11 cellular contexts compared by ENCODE assay signal in the genomic region with DNA sequence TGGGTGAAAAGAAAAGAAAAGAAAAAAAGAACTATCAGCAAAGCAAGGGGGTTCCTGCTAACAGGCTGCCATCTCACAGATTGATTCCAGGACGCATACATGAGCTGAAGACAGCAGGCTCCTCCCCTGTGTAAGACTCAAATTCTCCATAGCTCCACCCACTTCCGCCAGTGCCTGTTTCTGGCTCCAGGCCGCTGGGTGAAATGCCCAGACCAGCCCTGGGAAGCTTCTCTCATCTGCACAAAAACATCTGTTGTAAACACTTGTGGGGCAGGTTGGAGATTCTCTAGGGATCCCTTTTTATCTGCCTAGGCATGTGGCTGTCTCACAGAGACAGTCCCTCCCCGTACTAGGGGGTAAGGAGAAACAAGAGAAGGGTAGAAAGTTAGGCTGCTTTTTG.
DNase-seq lines count a peak whose midpoint lies in the region; ATAC-seq and TF ChIP-seq lines count a peak whose summit lies in the region.
"Had no signal": no experiment of that assay in that cellular context is flagged by ENCODE, and none has a peak within 500 bp of the region (broad histone marks: within the 10 kb centered on the region; RNA-seq: fewer than 3 reads in every experiment).

No MANE protein-coding gene starts in this region.

- H3K9ac ChIP-seq in smooth muscle cell (ENCODE audit: low read depth): no peak overlapping the region

- DNase-seq in NCI-H82 (lab: John Stamatoyannopoulos, UW): peak; percentile 49
- DNase-seq in NCI-H82 treated with DMSO at 0.1 percent for 48 hours (lab: John Stamatoyannopoulos, UW; ENCODE audit: unreplicated experiment): no peak
- peak; percentile 37 for DNase-seq in RPMI8226
- DNase-seq in foreskin keratinocyte: peak in 1 of 2 donors; percentile 9
- DNase-seq in smooth muscle cell (lab: John Stamatoyannopoulos, UW; ENCODE audit: unreplicated experiment): no peak
- DNase-seq in AML-193 (lab: John Stamatoyannopoulos, UW): no peak
- no peak for DNase-seq in DMS79 treated with DMSO at 0.1 percent for 48 hours (lab: John Stamatoyannopoulos, UW)
- DNase-seq: NCI-H1048, PC-9, retina had no signal

- ATAC-seq in foreskin keratinocyte: peak; percentile 66
- ATAC-seq in HG02610 (IDR thresholded peaks at IDR 0.05; ENCODE audit: unreplicated experiment): no peak

- H3K27ac ChIP-seq in foreskin keratinocyte (no peak overlapping the region), smooth muscle cell (ENCODE audit: low read depth) (no peak overlapping the region)
- H3K27ac ChIP-seq: PC-9 had no signal

- no peaks in the 10 kb centered on the region for H3K36me3 ChIP-seq in smooth muscle cell (ENCODE audit: low read depth)

- no peaks in the 10 kb centered on the region for H3K27me3 ChIP-seq in foreskin keratinocyte
- no peaks in the 10 kb centered on the region for H3K27me3 ChIP-seq in smooth muscle cell (ENCODE audit: low read depth)

- H3K4me1 ChIP-seq in foreskin keratinocyte: no peaks in the 10 kb centered on the region
- peaks cover 18% of the 10 kb centered on the region for H3K4me1 ChIP-seq in smooth muscle cell (ENCODE audit: low read depth)

- H3K4me3 ChIP-seq in smooth muscle cell: no peak overlapping the region
- H3K4me3 ChIP-seq: PC-9 had no signal

- H3K79me2 ChIP-seq in smooth muscle cell (ENCODE audit: low read depth): no peaks in the 10 kb centered on the region

- no peak for TF ChIP-seq CTCF in foreskin keratinocyte (conservative IDR thresholded peaks at IDR 0.05)
- TF ChIP-seq CTCF in smooth muscle cell (IDR thresholded peaks at IDR 0.05; ENCODE audit: borderline replicate concordance, insufficient read depth, poor library complexity, severe bottlenecking): no peak

- H3K4me2 ChIP-seq in smooth muscle cell: peak overlapping the region; percentile 1
- H3K4me2 ChIP-seq: PC-9 had no signal

- no peaks in the 10 kb centered on the region for H3K9me3 ChIP-seq in smooth muscle cell (replicated peaks; ENCODE audit: low read depth)

- peak overlapping the region; percentile 91 for H2AFZ ChIP-seq in smooth muscle cell (ENCODE audit: low read depth)
- H2AFZ ChIP-seq: PC-9 had no signal

- H4K20me1 ChIP-seq in smooth muscle cell (ENCODE audit: low read depth): no peaks in the 10 kb centered on the region

- no peaks in the 10 kb centered on the region for H3F3A ChIP-seq in smooth muscle cell (ENCODE audit: low read depth)

- 28% methylated on average over 4 of the region's 4 CpGs for WGBS in smooth muscle cell (ENCODE audit: low lambda C conversion rate)

Comparison
In these comparisons a context has a peak if more than half of its experiments do, and no peak if none do; other contexts are left out.
1. DNase-seq: peak in NCI-H82 (single experiment) and RPMI8226 (single experiment); none in NCI-H82 treated with DMSO at 0.1 percent for 48 hours (single experiment), smooth muscle cell (single experiment), AML-193 (0 of 2) and DMS79 treated with DMSO at 0.1 percent for 48 hours (single experiment).